Comparison of ENCODE assay signal across 8 cellular contexts in the genomic region with DNA sequence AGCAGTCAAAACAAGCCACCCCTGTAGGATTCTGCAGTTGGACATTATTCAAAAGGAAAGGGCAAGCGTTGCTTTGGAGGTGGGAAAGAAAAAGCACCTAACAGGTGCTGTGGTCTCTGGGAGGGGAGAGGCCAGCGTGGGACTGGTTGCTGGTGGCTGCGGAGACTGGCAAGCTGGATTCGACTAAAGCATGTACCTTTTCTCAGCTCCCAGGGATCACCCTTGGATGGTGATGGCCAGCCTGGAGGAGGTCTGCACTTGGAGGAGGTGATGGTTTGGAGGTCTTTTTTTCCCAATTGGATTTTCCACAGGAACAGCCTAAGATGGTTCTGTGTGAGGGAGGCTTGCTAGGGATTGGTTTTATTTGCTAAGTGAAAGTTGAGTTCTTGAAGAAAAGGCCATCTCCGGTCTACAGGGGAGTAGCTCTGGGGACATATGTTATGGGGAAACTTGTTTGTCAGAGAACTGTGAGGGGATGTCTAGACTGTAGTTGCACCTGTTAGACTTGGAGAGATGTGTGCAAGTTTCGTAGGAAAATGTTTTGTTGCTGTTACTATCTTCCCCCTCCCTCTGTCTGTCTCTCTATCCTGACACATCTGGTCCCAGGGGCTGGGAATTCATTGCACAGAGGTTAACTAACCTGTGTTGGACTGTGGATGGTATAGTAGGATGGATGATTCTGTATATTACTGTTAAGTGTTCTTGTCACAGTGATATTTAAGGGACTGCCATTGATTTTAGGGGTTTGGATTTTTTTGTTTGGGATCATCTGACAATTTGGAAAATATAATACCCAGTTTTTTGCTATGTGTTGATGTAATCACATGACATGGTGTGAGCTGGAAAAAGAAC. TPM values are rescaled to one million over a fixed set of nuclear protein-coding genes. Genes with fewer than 3 reads are reported as not detected.
DNase-seq lines count a peak whose midpoint lies in the region; ATAC-seq lines count a peak whose summit lies in the region.

No MANE protein-coding gene starts in this region.

- H3K36me3 ChIP-seq in endocrine pancreas (ENCODE audit: control insufficient read depth, insufficient read depth, low read length) = no peaks in the 10 kb centered on the region
- peaks cover 16% of the 10 kb centered on the region for H3K36me3 ChIP-seq in neuron (ENCODE audit: insufficient read depth, low read length)

- H3K27me3 ChIP-seq in endocrine pancreas (ENCODE audit: control insufficient read depth, insufficient read depth, low read length) (no peaks in the 10 kb centered on the region), neuron (ENCODE audit: insufficient read depth, low read length) (no peaks in the 10 kb centered on the region)

- H2AFZ ChIP-seq in neuron (ENCODE audit: low read depth, low read length) = no peak overlapping the region

- peak; percentile 22 for DNase-seq in activated CD4-positive, alpha-beta T cell treated with anti-CD3 and anti-CD28 coated beads for 48 hours
- DNase-seq in activated CD4-positive, alpha-beta T cell treated with anti-CD3 and anti-CD28 coated beads for 4 hours = no peak
- peak; percentile 32 for DNase-seq in SK-N-DZ (ENCODE audit: low spot score)
- no peak for DNase-seq in AG08395 (ENCODE audit: low spot score)

- ATAC-seq in HG03457 (IDR thresholded peaks at IDR 0.05; ENCODE audit: unreplicated experiment) (no peak), HG02973 (IDR thresholded peaks at IDR 0.05; ENCODE audit: unreplicated experiment) (no peak)

- H3K4me3 ChIP-seq in endocrine pancreas (ENCODE audit: control insufficient read depth, insufficient read depth, low read length) (peak overlapping the region; percentile 84), neuron (ENCODE audit: low read length) (peak overlapping the region; percentile 90)

- peak overlapping the region; percentile 22 for H3K9ac ChIP-seq in endocrine pancreas (ENCODE audit: control insufficient read depth, insufficient read depth, low read length)

- H3K9me3 ChIP-seq in endocrine pancreas (ENCODE audit: control insufficient read depth, low read length) (no peaks in the 10 kb centered on the region), neuron (ENCODE audit: low read length) (no peaks in the 10 kb centered on the region)

- H3K4me1 ChIP-seq in endocrine pancreas (ENCODE audit: control insufficient read depth, insufficient read depth, low read length) (peaks cover 10% of the 10 kb centered on the region), neuron (ENCODE audit: insufficient read depth, low read length) (peaks cover 26% of the 10 kb centered on the region)

RNA-seq across cellular contexts. Expression of a gene that starts 2.2 kb away (rescaled TPM):
- polyA plus RNA-seq in SK-N-DZ (2014; cell fraction: cytosol; rRNA removed) = 30.0 and 31.8 TPM in 2 replicates
- 28.2 and 31.7 TPM in 2 replicates for polyA plus RNA-seq in SK-N-DZ (2014; cell fraction: nucleus; rRNA removed)

Comparison
In these comparisons a context has a peak if more than half of its experiments do, and no peak if none do; other contexts are left out.
1. DNase-seq: peak in activated CD4-positive, alpha-beta T cell treated with anti-CD3 and anti-CD28 coated beads for 48 hours (single experiment) and SK-N-DZ (single experiment); none in activated CD4-positive, alpha-beta T cell treated with anti-CD3 and anti-CD28 coated beads for 4 hours (0 of 2) and AG08395 (single experiment).